In genomic region chr20:32277361-32278198, GRCh38 we compare ENCODE assay signal across 8 cellular contexts. TPM values are rescaled to one million over a fixed set of nuclear protein-coding genes. Genes with fewer than 3 reads are reported as not detected.
DNase-seq lines count a peak whose midpoint lies in the region; ATAC-seq, FAIRE-seq and TF ChIP-seq lines count a peak whose summit lies in the region.

TSS of gene KIF3B (plus strand) at chr20:32277651. CDS start at chr20:32309778, 32,127 bp downstream.

- intact Hi-C loops in endothelial cell of umbilical vein (cut with micrococcal nuclease): loop anchor here (2.0 to 5.0 kb wide), 2 partner anchors 37 to 55 kb away; no protein-coding TSS in a partner anchor

- H3K9ac ChIP-seq in OCI-LY3 (ENCODE audit: low read length) (peak within 1 kb of the TSS; percentile 82), endothelial cell of umbilical vein (replicated peaks; ENCODE audit: extremely low read depth, insufficient read depth, low read length) (peak within 1 kb of the TSS; percentile 89)

- H3K4me2 ChIP-seq in OCI-LY3 (ENCODE audit: low read length): peak within 1 kb of the TSS; percentile 92
- peak within 1 kb of the TSS; percentile 71 for H3K4me2 ChIP-seq in endothelial cell of umbilical vein (ENCODE audit: insufficient read depth, low read length)

- H3K27ac ChIP-seq in OCI-LY3 (ENCODE audit: low read length) (peak within 1 kb of the TSS; percentile 68), endothelial cell of umbilical vein (ENCODE audit: insufficient read depth, low read depth, low read length) (peak within 1 kb of the TSS; percentile 71)

- no peak for TF ChIP-seq POLR2A in endothelial cell of umbilical vein (IDR thresholded peaks at IDR 0.05; ENCODE audit: low read depth, low read length)

- H4K20me1 ChIP-seq in OCI-LY3 (ENCODE audit: insufficient read depth, low read length): peaks cover 18% of the 10 kb centered on the region
- H4K20me1 ChIP-seq in endothelial cell of umbilical vein (replicated peaks; ENCODE audit: control insufficient read depth, extremely low read depth, insufficient read depth, low read length): no peaks in the 10 kb centered on the region

- TF ChIP-seq CTCF in OCI-LY3 (IDR thresholded peaks at IDR 0.05; ENCODE audit: low read depth, low read length) (no peak), endothelial cell of umbilical vein (IDR thresholded peaks at IDR 0.05; ENCODE audit: extremely low read depth in 1 of 2, insufficient read depth in 1 of 2, low read depth in 1 of 2, low read length in 2 of 2) (no peak), mesothelial cell of epicardium (IDR thresholded peaks at IDR 0.05; ENCODE audit: unreplicated experiment) (no peak)

- peaks cover 3% of the 10 kb centered on the region for H3K9me3 Mint-ChIP-seq in mesothelial cell of epicardium

- peaks cover 16% of the 10 kb centered on the region for H3K4me1 ChIP-seq in OCI-LY3 (ENCODE audit: low read length)
- H3K4me1 ChIP-seq in endothelial cell of umbilical vein (ENCODE audit: control insufficient read depth, extremely low read depth, insufficient read depth, low read length): peaks cover 13% of the 10 kb centered on the region

- dilution Hi-C loops in endothelial cell of umbilical vein (cut with MboI; ENCODE audit: extremely low pct_ligation_motif_present, low sequenced_read_pairs): no loop called here

- H3K27ac Mint-ChIP-seq in mesothelial cell of epicardium: peak within 1 kb of the TSS; percentile 34

- peak; percentile 97 for DNase-seq in COLO829 (ENCODE audit: low spot score)
- DNase-seq in HuH-7 (ENCODE audit: low spot score): peak; percentile 97
- peak; percentile 90 for DNase-seq in activated CD8-positive, alpha-beta memory T cell treated with anti-CD3 and anti-CD28 coated beads, Interleukin-2, amount 50 U/mL, for 48 hours
- DNase-seq in endothelial cell of umbilical vein (ENCODE audit: low read depth, low spot score): peak; percentile 75
- peak; percentile 71 to 78 for DNase-seq in mesothelial cell of epicardium (ENCODE audit: low spot score in 2 of 2, unreplicated experiment in 2 of 2)
- DNase-seq in stimulated activated CD8-positive, alpha-beta memory T cell treated with anti-CD3 and anti-CD28 coated beads, Interleukin-15, amount 100 ng/mL, for 24 hours (ENCODE audit: low read depth): peak; percentile 66

- POLR2A ChIA-PET in endothelial cell of umbilical vein (lab: Charles Lee): interaction anchor here (1.1 kb wide), 1 partner anchor 108 kb away, joined by 3 read pairs; no protein-coding TSS in a partner anchor

- H3K4me3 ChIP-seq in OCI-LY3 (ENCODE audit: low read length) (peak within 1 kb of the TSS; percentile 90), endothelial cell of umbilical vein (replicated peaks in 1 of 3; ENCODE audit: insufficient read depth in 1 of 3, low read depth in 1 of 3, low read length in 3 of 3) (peak within 1 kb of the TSS; percentile 63 to 99 (median 82))

- H2AFZ ChIP-seq in OCI-LY3 (ENCODE audit: low read depth, low read length) (peak within 1 kb of the TSS; percentile 95), endothelial cell of umbilical vein (ENCODE audit: low read depth, low read length) (peak within 1 kb of the TSS; percentile 94)

- H3K79me2 ChIP-seq in OCI-LY3 (ENCODE audit: low read length) (peaks cover 29% of the 10 kb centered on the region), endothelial cell of umbilical vein (ENCODE audit: control insufficient read depth, insufficient read depth, low read length) (peaks cover 21% of the 10 kb centered on the region)

- peak; percentile 95 for FAIRE-seq in endothelial cell of umbilical vein (lab: Jason Lieb, UNC)

- H3K9me3 ChIP-seq in OCI-LY3 (ENCODE audit: insufficient read depth, low read length) (no peaks in the 10 kb centered on the region), endothelial cell of umbilical vein (replicated peaks; ENCODE audit: control insufficient read depth, insufficient read depth, low read length) (no peaks in the 10 kb centered on the region)

- BruUV-seq in endothelial cell of umbilical vein (replicated peaks; lab: Mats Ljungman, UMichigan): no TSS peak

- peaks cover 6% of the 10 kb centered on the region; the same call in 1 of the 2 replicates for H3K27me3 ChIP-seq in OCI-LY3 (ENCODE audit: low read depth, low read length)
- H3K27me3 ChIP-seq in endothelial cell of umbilical vein (ENCODE audit: control insufficient read depth in 2 of 2, insufficient read depth in 2 of 2, low read length in 2 of 2): peaks cover 3 to 7% of the 10 kb centered on the region in 2 experiments

- peaks cover 12% of the 10 kb centered on the region for H3K4me1 Mint-ChIP-seq in mesothelial cell of epicardium

- H3K27me3 Mint-ChIP-seq in mesothelial cell of epicardium (ENCODE audit: low read depth): peaks cover 14% of the 10 kb centered on the region

- H3K9me1 ChIP-seq in endothelial cell of umbilical vein (replicated peaks; ENCODE audit: control insufficient read depth, extremely low read depth, insufficient read depth, low read length): no peaks in the 10 kb centered on the region

- CTCF ChIA-PET in endothelial cell of umbilical vein (lab: Charles Lee): interaction anchor here (1.5 kb wide), 1 partner anchor 8 kb away, joined by 3 read pairs; no protein-coding TSS in a partner anchor

- ATAC-seq in GM21423 (IDR thresholded peaks at IDR 0.05; ENCODE audit: unreplicated experiment): peak; percentile 73

- H3K4me3 Mint-ChIP-seq in mesothelial cell of epicardium: peak within 1 kb of the TSS; percentile 79

- peaks cover 12% of the 10 kb centered on the region for H3K36me3 ChIP-seq in OCI-LY3 (replicated peaks; ENCODE audit: low read depth, low read length)
- H3K36me3 ChIP-seq in endothelial cell of umbilical vein (ENCODE audit: control insufficient read depth in 2 of 2, extremely low read depth in 1 of 2, insufficient read depth in 2 of 2, low read length in 2 of 2): no peaks in the 10 kb centered on the region

- peaks cover 1% of the 10 kb centered on the region for H3K36me3 Mint-ChIP-seq in mesothelial cell of epicardium

TF ChIP-seq in endothelial cell of umbilical vein, 7 proteins besides CTCF, POLR2A, EP300 and RAD21:
- TF ChIP-seq JUN (IDR thresholded peaks at IDR 0.05; ENCODE audit: borderline replicate concordance, insufficient read depth, insufficient read length, low read depth) (no peak), POLR2AphosphoS5 (IDR thresholded peaks at IDR 0.05; ENCODE audit: insufficient read depth, low read depth, low read length) (peak; percentile 70)

RNA-seq across cellular contexts. Expression of gene KIF3B, which starts in this region (rescaled TPM):
- total RNA-seq in endothelial cell of umbilical vein: 25.1 and 26.3 TPM in 2 replicates
- 11.2 and 14.5 TPM in 2 replicates for polyA plus RNA-seq in endothelial cell of umbilical vein
- 18.8 and 19.0 TPM in 2 replicates for polyA plus RNA-seq in endothelial cell of umbilical vein (2011; cell fraction: cytosol; rRNA removed)
- 12.7 and 13.3 TPM in 2 replicates for polyA plus RNA-seq in endothelial cell of umbilical vein (2011; cell fraction: nucleus; rRNA removed)
- polyA plus RNA-seq in endothelial cell of umbilical vein (2012): 20.7 and 28.9 TPM in 2 replicates
- polyA minus RNA-seq in endothelial cell of umbilical vein: 27.4 and 27.8 TPM in 2 replicates
- polyA minus RNA-seq in endothelial cell of umbilical vein (2011; cell fraction: cytosol; rRNA and poly(A)+ RNA removed): 14.6 TPM
- polyA minus RNA-seq in endothelial cell of umbilical vein (2011; cell fraction: nucleus; rRNA and poly(A)+ RNA removed): 8.6 and 13.1 TPM in 2 replicates
- total RNA-seq in mesothelial cell of epicardium: 21.1 to 22.2 TPM (median 21.3 TPM) in 3 replicates

Comparison
In these comparisons a context has a peak if more than half of its experiments do, and no peak if none do; other contexts are left out.
1. Peak in every context shown above with its lines: DNase-seq, ATAC-seq, H3K4me3 ChIP-seq and H3K27ac ChIP-seq.